In genomic region chr5:42225009-42225408, GRCh38 we compare ENCODE assay signal across 6 cellular contexts.
"Had no signal": no experiment of that assay in that cellular context is flagged by ENCODE, and none has a peak within 500 bp of the region (broad histone marks: within the 10 kb centered on the region; RNA-seq: fewer than 3 reads in every experiment).

No MANE protein-coding gene starts in this region.

- H3K4me3 ChIP-seq: GM23248, HAP-1, K562 had no signal

- H3K36me3 ChIP-seq: HAP-1 had no signal

- H3K27ac ChIP-seq: GM23248 had no signal

- H3K4me1 ChIP-seq: HAP-1 had no signal

- H3K9me3 ChIP-seq: HAP-1 had no signal

- H2AFZ ChIP-seq: GM23248 had no signal

- DNase-seq: GM23248, H7, IMR-90, KG1 had no signal

- ATAC-seq: K562 had no signal

- H3K9ac ChIP-seq: GM23248 had no signal
